ENCODE assay signal across 11 cellular contexts in the genomic region with DNA sequence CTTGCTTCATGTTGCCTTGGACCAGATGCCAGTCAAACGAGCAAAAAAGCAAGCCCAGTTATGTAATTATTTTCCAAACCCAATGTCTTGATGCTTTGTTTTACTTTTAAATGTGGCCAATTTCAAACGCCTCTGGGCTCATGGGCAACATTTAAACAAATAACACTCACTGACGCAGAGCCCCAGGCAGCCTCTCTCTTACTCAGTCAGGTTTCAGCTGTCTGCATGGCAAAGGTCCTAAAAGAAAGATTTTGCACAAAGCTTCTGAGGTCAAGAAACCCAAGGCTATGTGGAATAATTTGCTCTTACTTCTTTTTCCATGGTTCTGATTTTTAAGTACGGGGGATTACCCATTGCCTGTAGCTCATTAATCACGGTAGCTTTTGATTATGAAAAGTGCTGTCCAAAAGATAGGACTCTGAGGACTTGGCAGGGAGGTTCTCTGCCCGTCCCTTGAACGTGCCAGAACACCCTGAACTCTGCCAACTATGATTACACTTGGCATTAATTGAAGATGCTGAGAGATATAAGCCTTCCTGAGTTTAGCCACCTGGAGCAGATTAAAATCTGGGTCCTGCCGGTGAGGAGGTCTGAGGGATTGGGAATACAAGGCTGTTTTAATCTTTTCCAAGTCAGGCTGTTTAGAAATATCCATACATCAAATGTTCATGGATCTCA. TPM values are rescaled to one million over a fixed set of nuclear protein-coding genes. Genes with fewer than 3 reads are reported as not detected.
A peak's percentile ranks its signal among the peaks of the same experiment; 100 is the strongest.
DNase-seq lines count a peak whose midpoint lies in the region; ATAC-seq and TF ChIP-seq lines count a peak whose summit lies in the region.
"Had no signal": no experiment of that assay in that cellular context is flagged by ENCODE, and none has a peak within 500 bp of the region (broad histone marks: within the 10 kb centered on the region; RNA-seq: fewer than 3 reads in every experiment).

No MANE protein-coding gene starts in this region.

- ATAC-seq in left ventricle myocardium superior (peak; percentile 82), GM18907 (IDR thresholded peaks at IDR 0.05; ENCODE audit: unreplicated experiment) (no peak)
- ATAC-seq: activated naive CD4-positive, alpha-beta T cell treated with anti-CD3 and anti-CD28 coated beads, Interleukin-2, amount 50 U/mL, for 72 hours had no signal

- DNase-seq in LHCN-M2 (ENCODE audit: low read depth) (peak; percentile 19), astrocyte of the hippocampus (ENCODE audit: low read depth, low spot score) (peak; percentile 28), left ventricle myocardium superior (no peak), SW 1271 (lab: John Stamatoyannopoulos, UW) (no peak), Kasumi-1 (lab: John Stamatoyannopoulos, UW) (no peak)
- DNase-seq in activated CD4-positive, alpha-beta memory T cell treated with anti-CD3 and anti-CD28 coated beads, Interleukin-2, amount 10 ng/mL, durations not matched to agents 7 days and 5 days: no peak
- DNase-seq: NCI-H774 had no signal

- H3K36me3 Mint-ChIP-seq in activated CD4-positive, alpha-beta memory T cell treated with anti-CD3 and anti-CD28 coated beads, Interleukin-2, amount 10 ng/mL, durations not matched to agents 7 days and 5 days (ENCODE audit: low read depth): no peaks in the 10 kb centered on the region
- H3K36me3 Mint-ChIP-seq: activated naive CD4-positive, alpha-beta T cell treated with anti-CD3 and anti-CD28 coated beads, Interleukin-2, amount 50 U/mL, for 72 hours had no signal

- H3K4me3 Mint-ChIP-seq in activated CD4-positive, alpha-beta memory T cell treated with anti-CD3 and anti-CD28 coated beads, Interleukin-2, amount 10 ng/mL, durations not matched to agents 7 days and 5 days: no peak overlapping the region

- H3K27ac Mint-ChIP-seq in activated CD4-positive, alpha-beta memory T cell treated with anti-CD3 and anti-CD28 coated beads, Interleukin-2, amount 10 ng/mL, durations not matched to agents 7 days and 5 days: no peak overlapping the region
- H3K27ac Mint-ChIP-seq: activated naive CD4-positive, alpha-beta T cell treated with anti-CD3 and anti-CD28 coated beads, Interleukin-2, amount 50 U/mL, for 72 hours had no signal

- intact Hi-C loops in left ventricle myocardium superior (cut with micrococcal nuclease): no loop called here

- H3K9me3 Mint-ChIP-seq in activated CD4-positive, alpha-beta memory T cell treated with anti-CD3 and anti-CD28 coated beads, Interleukin-2, amount 10 ng/mL, durations not matched to agents 7 days and 5 days: no peaks in the 10 kb centered on the region

- CTCF ChIA-PET in activated CD4-positive, alpha-beta memory T cell treated with anti-CD3 and anti-CD28 coated beads, Interleukin-2, amount 10 ng/mL, durations not matched to agents 7 days and 5 days (lab: Charles Lee): no interaction called here

- peak overlapping the region; percentile 63 for H3K27ac ChIP-seq in 22Rv1
- H3K27ac ChIP-seq: SJSA1 had no signal

- no peak for TF ChIP-seq CTCF in 22Rv1 (IDR thresholded peaks at IDR 0.05)

- peaks cover 45% of the 10 kb centered on the region for H3K27me3 Mint-ChIP-seq in activated CD4-positive, alpha-beta memory T cell treated with anti-CD3 and anti-CD28 coated beads, Interleukin-2, amount 10 ng/mL, durations not matched to agents 7 days and 5 days

- H3K4me1 Mint-ChIP-seq in activated CD4-positive, alpha-beta memory T cell treated with anti-CD3 and anti-CD28 coated beads, Interleukin-2, amount 10 ng/mL, durations not matched to agents 7 days and 5 days: no peaks in the 10 kb centered on the region

- POLR2A ChIA-PET in activated CD4-positive, alpha-beta memory T cell treated with anti-CD3 and anti-CD28 coated beads, Interleukin-2, amount 10 ng/mL, durations not matched to agents 7 days and 5 days (lab: Charles Lee): no interaction called here

RNA-seq across cellular contexts. Expression of a gene that starts 14.1 kb away (rescaled TPM):
- total RNA-seq in LHCN-M2 (2014; rRNA removed) (18.9 and 23.7 TPM in 2 replicates), left ventricle myocardium superior (182 TPM)
- polyA plus RNA-seq in LHCN-M2 (2012): 31.3 TPM
- total RNA-seq in activated CD4-positive, alpha-beta memory T cell treated with anti-CD3 and anti-CD28 coated beads, Interleukin-2, amount 10 ng/mL, durations not matched to agents 7 days and 5 days: 10 to 100 TPM; 11.0 to 11.7 TPM

Comparison
In these comparisons a context has a peak if more than half of its experiments do, and no peak if none do; other contexts are left out.
1. DNase-seq: peak in LHCN-M2 (single experiment) and astrocyte of the hippocampus (single experiment); none in left ventricle myocardium superior (single experiment), SW 1271 (0 of 2), activated CD4-positive, alpha-beta memory T cell treated with anti-CD3 and anti-CD28 coated beads, Interleukin-2, amount 10 ng/mL, durations not matched to agents 7 days and 5 days (single experiment) and Kasumi-1 (0 of 2).